8 cellular contexts compared by ENCODE assay signal in the genomic region with DNA sequence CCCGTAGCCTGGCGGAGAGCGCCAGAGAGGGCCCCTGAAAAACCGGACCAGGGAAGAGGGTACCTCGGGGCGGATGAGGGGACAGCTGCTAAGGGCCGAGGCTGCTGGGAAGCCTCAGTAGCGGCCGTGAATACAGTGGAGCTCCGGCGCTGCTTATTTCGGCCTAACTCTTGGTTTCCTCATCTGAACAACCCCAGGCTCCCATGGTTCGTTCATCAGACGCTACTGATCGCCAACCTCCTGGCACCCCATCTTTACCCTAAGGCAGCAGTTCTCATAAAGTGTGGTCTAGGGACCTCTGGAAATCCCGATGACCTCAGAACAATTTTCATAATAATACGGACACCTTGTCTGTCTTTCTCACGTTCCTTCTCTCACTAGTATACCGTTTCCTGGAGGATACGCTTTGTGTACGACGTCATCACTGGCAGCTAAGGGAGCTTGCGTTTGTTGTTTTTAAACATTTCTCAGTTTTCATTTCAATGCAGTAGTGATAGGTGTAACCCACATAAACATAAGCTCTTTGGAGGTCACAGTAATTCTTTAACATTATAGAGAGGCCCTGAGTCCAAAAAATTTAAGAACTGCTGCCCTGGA. TPM values are rescaled to one million over a fixed set of nuclear protein-coding genes. Genes with fewer than 3 reads are reported as not detected.
DNase-seq lines count a peak whose midpoint lies in the region; ATAC-seq and TF ChIP-seq lines count a peak whose summit lies in the region.

No MANE protein-coding gene starts in this region.

- H3K27ac ChIP-seq in PC-9 (no peak overlapping the region), duodenal mucosa (ENCODE audit: low read depth, low read length) (no peak overlapping the region), muscle layer of colon (ENCODE audit: low read depth, low read length) (peak overlapping the region; percentile 97)

- H3K36me3 ChIP-seq in BJ (ENCODE audit: control insufficient read depth, insufficient read depth, low read length) = no peaks in the 10 kb centered on the region
- no peaks in the 10 kb centered on the region for H3K36me3 ChIP-seq in PC-9 (ENCODE audit: low read depth)
- no peaks in the 10 kb centered on the region for H3K36me3 ChIP-seq in duodenal mucosa (ENCODE audit: control insufficient read depth in 1 of 2, insufficient read depth in 2 of 2, low read length in 2 of 2)
- H3K36me3 ChIP-seq in muscle layer of colon (ENCODE audit: insufficient read depth, low read length) = no peaks in the 10 kb centered on the region

- H4K20me1 ChIP-seq in PC-9 (ENCODE audit: insufficient read depth) = no peaks in the 10 kb centered on the region

- POLR2A ChIA-PET in BJ (lab: Charles Lee) = no interaction called here
- POLR2A ChIA-PET in PC-9 (lab: Charles Lee; ENCODE audit: unreplicated experiment) = interaction anchor here (0.6 kb wide), 1 partner anchor 39 kb away, joined by 4 read pairs; no protein-coding TSS in a partner anchor

- no peak for TF ChIP-seq CTCF in BJ (IDR thresholded peaks at IDR 0.05; ENCODE audit: insufficient read depth, low read depth, low read length)
- TF ChIP-seq CTCF in PC-9 (conservative IDR thresholded peaks at IDR 0.05) = no peak

- peak overlapping the region; percentile 78 for H3K4me2 ChIP-seq in PC-9

- peaks cover 39% of the 10 kb centered on the region for H3K79me2 ChIP-seq in PC-9 (ENCODE audit: low read depth)

- intact Hi-C loops in PC-9 (cut with micrococcal nuclease; ENCODE audit: unreplicated experiment) = loop anchor here (1.0 kb wide), 1 partner anchor 59 kb away; the partner anchor contains the start of gene NKX3-2

- H3K9ac ChIP-seq in duodenal mucosa (ENCODE audit: low read depth in 1 of 2, low read length in 2 of 2) = peak overlapping the region; percentile 75 to 76
- peak overlapping the region; percentile 31 for H3K9ac ChIP-seq in muscle layer of colon (ENCODE audit: low read length)

- H2AFZ ChIP-seq in PC-9 = peak overlapping the region; percentile 90

- H3K27me3 ChIP-seq in BJ (ENCODE audit: control insufficient read depth, insufficient read depth, low read length) (no peaks in the 10 kb centered on the region), PC-9 (ENCODE audit: insufficient read depth, low read depth) (no peaks in the 10 kb centered on the region), duodenal mucosa (ENCODE audit: control insufficient read depth in 1 of 2, insufficient read depth in 2 of 2, low read length in 2 of 2) (no peaks in the 10 kb centered on the region), muscle layer of colon (ENCODE audit: control insufficient read depth in 1 of 2, insufficient read depth in 2 of 2, low read length in 2 of 2) (no peaks in the 10 kb centered on the region)

- peak; percentile 39 for ATAC-seq in GM18873 (IDR thresholded peaks at IDR 0.05; ENCODE audit: low FRiP score, unreplicated experiment)
- peak; percentile 22 for ATAC-seq in HG03066 (IDR thresholded peaks at IDR 0.05; ENCODE audit: low read depth, unreplicated experiment)

- no peaks in the 10 kb centered on the region for H3F3A ChIP-seq in PC-9 (ENCODE audit: insufficient read depth, low read depth)

- TSS peak; percentile 78 for BruUV-seq in PC-9 (replicated peaks; lab: Mats Ljungman, UMichigan)

- no peaks in the 10 kb centered on the region for H3K9me2 ChIP-seq in PC-9 (ENCODE audit: insufficient read depth)

- H3K4me1 ChIP-seq in PC-9 (replicated peaks; ENCODE audit: insufficient read depth) (peaks cover 17% of the 10 kb centered on the region), duodenal mucosa (ENCODE audit: control insufficient read depth in 1 of 2, insufficient read depth in 2 of 2, low read length in 2 of 2) (peaks cover 15 to 16% of the 10 kb centered on the region in 2 donors), muscle layer of colon (ENCODE audit: insufficient read depth, low read length) (peaks cover 16% of the 10 kb centered on the region)

- H3K4me3 ChIP-seq in BJ (ENCODE audit: low read depth, low read length) = peak overlapping the region; percentile 73
- peak overlapping the region; percentile 81 for H3K4me3 ChIP-seq in PC-9
- H3K4me3 ChIP-seq in duodenal mucosa (ENCODE audit: low read depth in 1 of 2, low read length in 2 of 2) = peak overlapping the region; percentile 80 to 81
- peak overlapping the region; percentile 72 to 74 for H3K4me3 ChIP-seq in muscle layer of colon (ENCODE audit: low read depth in 1 of 2, low read length in 2 of 2)

- H3K9me3 ChIP-seq in PC-9 (ENCODE audit: insufficient read depth, low read depth) = no peaks in the 10 kb centered on the region
- H3K9me3 ChIP-seq in duodenal mucosa (ENCODE audit: control insufficient read depth in 1 of 2, low read length in 2 of 2) = no peaks in the 10 kb centered on the region
- H3K9me3 ChIP-seq in muscle layer of colon (ENCODE audit: low read length) = no peaks in the 10 kb centered on the region

- CTCF ChIA-PET in BJ (lab: Yijun Ruan, JAX) = no interaction called here
- CTCF ChIA-PET in PC-9 (lab: Charles Lee) = no interaction called here

- DNase-seq in BJ (ENCODE audit: low read depth) = no peak
- peak in 1 of 2 experiments; percentile 36 for DNase-seq in PC-9
- no peak for DNase-seq in NK-92 (lab: John Stamatoyannopoulos, UW; ENCODE audit: unreplicated experiment)
- DNase-seq in AG08396 (ENCODE audit: low spot score) = no peak

RNA-seq across cellular contexts. Expression of gene RAB28, which starts 0.7 kb away (rescaled TPM):
- polyA plus RNA-seq in BJ (2011; rRNA removed) = 9.6 and 17.0 TPM in 2 replicates
- polyA minus RNA-seq in BJ (2011; rRNA and poly(A)+ RNA removed) = 5.7 and 5.8 TPM in 2 replicates
- total RNA-seq in PC-9 (2021) = 15.8 and 17.5 TPM in 2 replicates

RNA-seq across cellular contexts. Expression of gene NKX3-2, which starts 59.5 kb away (rescaled TPM):
- 0.02 and 0.04 TPM in 2 replicates for polyA plus RNA-seq in BJ (2011; rRNA removed)
- polyA minus RNA-seq in BJ (2011; rRNA and poly(A)+ RNA removed) = not detected in 2 replicates
- total RNA-seq in PC-9 (2021) = not detected in 2 replicates
